ENCODE assay signal across 8 cellular contexts in the genomic region with DNA sequence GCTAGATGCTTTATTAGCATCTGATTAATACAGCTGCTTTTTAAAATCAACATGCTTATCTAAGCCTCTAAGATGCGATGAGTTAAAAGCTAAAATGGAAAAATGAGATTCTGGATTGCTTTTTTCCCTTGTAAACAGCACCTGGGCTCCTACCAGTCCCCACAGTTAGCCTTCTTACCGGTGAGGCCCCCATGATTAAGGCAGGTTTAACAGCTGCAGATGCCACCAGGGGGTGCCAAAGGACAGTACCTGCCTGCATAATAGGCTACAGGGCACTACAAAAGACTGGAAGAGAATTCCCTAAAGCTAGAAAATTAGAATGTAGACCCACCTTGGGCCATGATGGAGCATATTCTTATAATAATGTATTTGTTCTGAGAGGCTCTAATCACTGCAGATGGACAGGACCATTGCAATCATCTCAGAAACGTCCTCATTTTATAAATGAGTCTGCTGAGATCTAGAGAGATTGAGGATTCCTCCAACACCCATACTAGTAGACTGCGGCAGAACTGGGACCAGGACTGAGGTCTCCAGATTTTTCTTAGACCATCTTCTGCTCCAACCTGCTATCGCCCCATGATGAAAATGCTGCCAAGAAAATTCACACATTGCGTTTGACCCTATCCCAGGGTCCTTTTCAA.
DNase-seq lines count a peak whose midpoint lies in the region; ATAC-seq and TF ChIP-seq lines count a peak whose summit lies in the region.

No MANE protein-coding gene starts in this region.

- peaks cover 1% of the 10 kb centered on the region for H3K9me3 Mint-ChIP-seq in glutamatergic neuron (ENCODE audit: unreplicated experiment)

- 69 to 74% (median 70%) methylated on average over 6 of the region's 6 CpGs for WGBS in psoas muscle, 3 donors

- H3K4me1 Mint-ChIP-seq in glutamatergic neuron (ENCODE audit: low read depth, unreplicated experiment): peaks cover 15% of the 10 kb centered on the region

- DNase-seq in ELR (ENCODE audit: low read depth) (peak; percentile 71), SHP77 (lab: John Stamatoyannopoulos, UW) (peak; percentile 50 to 79), glutamatergic neuron (peak; percentile 84), psoas muscle (peak; percentile 65 to 82)
- peak; percentile 44 for DNase-seq in Jurkat, Clone E6-1 (ENCODE audit: low read depth, low spot score)
- DNase-seq in activated effector memory CD4-positive, alpha-beta T cell treated with anti-CD3 and anti-CD28 coated beads, Interleukin-2, amount 50 U/mL, for 16 hours: peak; percentile 79

- no peaks in the 10 kb centered on the region for H3K9me3 ChIP-seq in psoas muscle

- H3K4me3 ChIP-seq in Jurkat, Clone E6-1 (ENCODE audit: low read length): no peak overlapping the region
- H3K4me3 ChIP-seq in psoas muscle: no peak overlapping the region

- TF ChIP-seq CTCF in glutamatergic neuron (IDR thresholded peaks at IDR 0.05; ENCODE audit: partially characterized antibody, unreplicated experiment): peak; percentile 69
- peak; percentile 89 for TF ChIP-seq CTCF in psoas muscle (IDR thresholded peaks at IDR 0.05)

- H3K27ac ChIP-seq in psoas muscle: no peak overlapping the region

- H3K36me3 ChIP-seq in psoas muscle (ENCODE audit: insufficient read depth in 1 of 2, low read depth in 1 of 2): no peaks in the 10 kb centered on the region

- intact Hi-C loops in psoas muscle (cut with DNase I): loop anchor here (1.0 to 10.0 kb wide), 6 partner anchors 131 to 592 kb away; a partner anchor contains a TSS

- H3K4me3 Mint-ChIP-seq in glutamatergic neuron (ENCODE audit: unreplicated experiment): no peak overlapping the region

- no peak overlapping the region for H3K27ac Mint-ChIP-seq in glutamatergic neuron (ENCODE audit: unreplicated experiment)

- no peaks in the 10 kb centered on the region for H3K27me3 ChIP-seq in psoas muscle (ENCODE audit: insufficient read depth in 3 of 3, low read length in 2 of 3)

- peaks cover 26% of the 10 kb centered on the region for H3K4me1 ChIP-seq in psoas muscle

- peaks cover 3% of the 10 kb centered on the region for H3K27me3 Mint-ChIP-seq in glutamatergic neuron (ENCODE audit: unreplicated experiment)

- H3K36me3 Mint-ChIP-seq in glutamatergic neuron (ENCODE audit: unreplicated experiment): no peaks in the 10 kb centered on the region

- ATAC-seq in GM21717 (IDR thresholded peaks at IDR 0.05; ENCODE audit: unreplicated experiment) (peak; percentile 69), psoas muscle (peak; percentile 66 to 95 (median 86)), GM21526 (IDR thresholded peaks at IDR 0.05; ENCODE audit: low FRiP score, unreplicated experiment) (no peak)
